Comparison of ENCODE assay signal across 14 cellular contexts in the genomic region with DNA sequence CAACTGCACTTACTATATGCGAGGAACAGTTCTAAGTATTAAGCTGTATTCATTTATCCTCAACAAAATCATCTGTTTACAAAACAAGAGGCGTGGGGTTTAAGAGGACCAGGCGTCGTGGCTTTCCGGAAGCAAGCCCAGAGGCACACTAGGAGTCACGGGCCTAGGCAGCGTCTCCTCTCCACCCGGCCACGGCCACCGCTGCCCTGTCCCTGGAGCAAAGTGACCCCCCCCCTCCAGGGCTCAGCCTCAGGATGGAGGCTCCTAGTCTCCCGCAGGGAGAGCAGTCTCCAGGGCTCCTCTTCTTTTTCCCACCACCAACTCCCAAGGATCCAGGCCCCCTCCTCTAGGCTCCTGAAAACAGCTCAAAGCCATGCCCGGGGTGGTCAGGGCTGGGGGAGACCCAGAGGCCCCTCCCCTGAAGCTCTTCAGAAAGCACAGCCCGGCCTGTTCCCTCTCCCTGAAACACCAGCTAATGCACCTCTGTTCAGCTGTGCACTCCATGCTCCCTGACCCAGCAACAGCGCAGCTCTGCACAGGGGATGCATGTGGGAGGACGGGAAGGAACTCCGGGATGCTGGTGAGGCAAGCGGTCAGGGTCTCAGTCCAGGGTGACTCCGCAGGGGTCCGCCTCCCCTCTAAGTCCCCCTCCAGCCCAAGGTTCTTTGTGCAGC. TPM values are rescaled to one million over a fixed set of nuclear protein-coding genes. Genes with fewer than 3 reads are reported as not detected.
DNase-seq lines count a peak whose midpoint lies in the region; ATAC-seq, FAIRE-seq and TF ChIP-seq lines count a peak whose summit lies in the region.
"Had no signal": no experiment of that assay in that cellular context is flagged by ENCODE, and none has a peak within 500 bp of the region (broad histone marks: within the 10 kb centered on the region; RNA-seq: fewer than 3 reads in every experiment).

No MANE protein-coding gene starts in this region.

- H3K4me3 ChIP-seq in breast epithelium (peak overlapping the region; percentile 10 to 57 (median 35)), fibroblast of pulmonary artery (replicated peaks; ENCODE audit: low read depth, low read length) (peak overlapping the region; percentile 52), upper lobe of right lung (no peak overlapping the region)

- H3K9me3 ChIP-seq in breast epithelium (no peaks in the 10 kb centered on the region), upper lobe of right lung (no peaks in the 10 kb centered on the region)
- H3K9me3 ChIP-seq: spleen had no signal

- TF ChIP-seq CTCF in breast epithelium (IDR thresholded peaks at IDR 0.05) (no peak), MCF 10A (IDR thresholded peaks at IDR 0.05; ENCODE audit: unreplicated experiment) (no peak), fibroblast of pulmonary artery (IDR thresholded peaks at IDR 0.05; ENCODE audit: low read length, missing control alignments) (no peak), nephron progenitor cell (IDR thresholded peaks at IDR 0.05) (no peak), upper lobe of right lung (IDR thresholded peaks at IDR 0.05) (no peak)

- peaks cover 10% of the 10 kb centered on the region for H3K36me3 Mint-ChIP-seq in MCF 10A (ENCODE audit: insufficient read depth, unreplicated experiment)
- no peaks in the 10 kb centered on the region for H3K36me3 Mint-ChIP-seq in nephron progenitor cell (ENCODE audit: low read depth)
- peaks cover 4% of the 10 kb centered on the region for H3K36me3 Mint-ChIP-seq in activated T-cell treated with anti-CD3 and anti-CD28 coated beads, Interleukin-2, amount 50 U/mL, for 4 hours (ENCODE audit: insufficient read depth)
- H3K36me3 Mint-ChIP-seq: natural killer cell had no signal

- DNase-seq in breast epithelium (ENCODE audit: low spot score in 2 of 2) (no peak), MCF 10A (ENCODE audit: unreplicated experiment) (no peak), fibroblast of pulmonary artery (ENCODE audit: low read depth) (no peak), nephron progenitor cell (no peak), upper lobe of right lung (no peak), NCI-H1694 treated with DMSO at 0.1 percent for 48 hours (lab: John Stamatoyannopoulos, UW) (no peak), H54 (ENCODE audit: insufficient read length, low spot score) (no peak)
- no peak for DNase-seq in activated T-cell treated with anti-CD3 and anti-CD28 coated beads, Interleukin-2, amount 50 U/mL, for 4 hours
- DNase-seq: ACHN, natural killer cell, OCI-M1, spleen, T-cell had no signal

- H3K27me3 Mint-ChIP-seq in MCF 10A (ENCODE audit: insufficient read depth, unreplicated experiment) (no peaks in the 10 kb centered on the region), nephron progenitor cell (ENCODE audit: low read depth, poor library complexity) (peaks cover 6% of the 10 kb centered on the region)
- no peaks in the 10 kb centered on the region for H3K27me3 Mint-ChIP-seq in activated T-cell treated with anti-CD3 and anti-CD28 coated beads, Interleukin-2, amount 50 U/mL, for 4 hours (ENCODE audit: low read depth)
- H3K27me3 Mint-ChIP-seq: T-cell had no signal

- H3K27ac ChIP-seq in breast epithelium (no peak overlapping the region), upper lobe of right lung (peak overlapping the region; percentile 30)

- intact Hi-C loops in breast epithelium (cut with DNase I; ENCODE audit: low total_unique reads) = no loop called here
- intact Hi-C loops in MCF 10A (cut with micrococcal nuclease) = no loop called here
- intact Hi-C loops in upper lobe of right lung (cut with DNase I) = no loop called here

- H3K27ac Mint-ChIP-seq in MCF 10A (ENCODE audit: low read depth, unreplicated experiment) (no peak overlapping the region), nephron progenitor cell (no peak overlapping the region)
- H3K27ac Mint-ChIP-seq: natural killer cell, T-cell had no signal

- peaks cover 15 to 27% of the 10 kb centered on the region in 2 donors for H3K4me1 ChIP-seq in breast epithelium
- H3K4me1 ChIP-seq in upper lobe of right lung = peaks cover 40% of the 10 kb centered on the region

- CTCF ChIA-PET in MCF 10A (lab: Yijun Ruan, JAX) = interaction anchor here (0.6 to 9.3 kb wide), 5 partner anchors 22 to 40 kb away, joined by 3 to 187 read pairs (median 6); no protein-coding TSS in a partner anchor

- FAIRE-seq in H54 (lab: Jason Lieb, UNC) = no peak

- no TSS peak for BruUV-seq in MCF 10A (replicated peaks; lab: Mats Ljungman, UMichigan)

- no peaks in the 10 kb centered on the region for H3K36me3 ChIP-seq in breast epithelium
- no peaks in the 10 kb centered on the region for H3K36me3 ChIP-seq in upper lobe of right lung

- no peak overlapping the region for H3K4me3 Mint-ChIP-seq in MCF 10A (ENCODE audit: unreplicated experiment)
- H3K4me3 Mint-ChIP-seq in nephron progenitor cell = peak overlapping the region; percentile 54
- H3K4me3 Mint-ChIP-seq in activated T-cell treated with anti-CD3 and anti-CD28 coated beads, Interleukin-2, amount 50 U/mL, for 4 hours = no peak overlapping the region
- H3K4me3 Mint-ChIP-seq: natural killer cell, T-cell had no signal

- no peaks in the 10 kb centered on the region for H3K27me3 ChIP-seq in breast epithelium
- no peaks in the 10 kb centered on the region for H3K27me3 ChIP-seq in upper lobe of right lung
- H3K27me3 ChIP-seq: spleen had no signal

- TF ChIP-seq POLR2A in breast epithelium (IDR thresholded peaks at IDR 0.05) (no peak), H54 (IDR thresholded peaks at IDR 0.05; ENCODE audit: low read depth, low read length) (no peak)

- POLR2A ChIA-PET in MCF 10A (lab: Yijun Ruan, JAX) = interaction anchor here (0.7 to 1.9 kb wide), 3 partner anchors 10 to 36 kb away, joined by 3 to 5 read pairs (median 5); no protein-coding TSS in a partner anchor

- no peak for ATAC-seq in upper lobe of right lung
- ATAC-seq in activated T-cell treated with anti-CD3 and anti-CD28 coated beads, Interleukin-2, amount 50 U/mL, for 4 hours = no peak
- ATAC-seq: activated CD4-positive, CD25-positive, alpha-beta regulatory T cell treated with anti-CD3 and anti-CD28 coated beads, Interleukin-2, amount 50 U/mL, for 24 hours; natural killer cell; T-cell had no signal

- peaks cover 20% of the 10 kb centered on the region for H3K4me1 Mint-ChIP-seq in MCF 10A (ENCODE audit: insufficient read depth, unreplicated experiment)
- H3K4me1 Mint-ChIP-seq in nephron progenitor cell = peaks cover 85% of the 10 kb centered on the region
- H3K4me1 Mint-ChIP-seq in activated T-cell treated with anti-CD3 and anti-CD28 coated beads, Interleukin-2, amount 50 U/mL, for 4 hours (ENCODE audit: low read depth) = peaks cover 18% of the 10 kb centered on the region

- no peaks in the 10 kb centered on the region for H3K9me3 Mint-ChIP-seq in MCF 10A (ENCODE audit: unreplicated experiment)
- H3K9me3 Mint-ChIP-seq in nephron progenitor cell = no peaks in the 10 kb centered on the region
- H3K9me3 Mint-ChIP-seq in activated T-cell treated with anti-CD3 and anti-CD28 coated beads, Interleukin-2, amount 50 U/mL, for 4 hours = no peaks in the 10 kb centered on the region
- H3K9me3 Mint-ChIP-seq: natural killer cell, T-cell had no signal

RNA-seq across cellular contexts. Expression of a gene that starts 16.8 kb away (rescaled TPM):
- total RNA-seq in breast epithelium = 10 to 100 TPM; 13.1 to 28.7 (median 24.9) TPM
- total RNA-seq in MCF 10A (2022) = 56.1 and 75.8 TPM in 2 replicates
- total RNA-seq in upper lobe of right lung = 58.8 TPM
- total RNA-seq in activated T-cell treated with anti-CD3 and anti-CD28 coated beads, Interleukin-2, amount 50 U/mL, for 4 hours = 10 to 100 TPM; 33.3 to 41.2 (median 40.7) TPM
